ENCODE assay signal across 8 cellular contexts in the genomic region with DNA sequence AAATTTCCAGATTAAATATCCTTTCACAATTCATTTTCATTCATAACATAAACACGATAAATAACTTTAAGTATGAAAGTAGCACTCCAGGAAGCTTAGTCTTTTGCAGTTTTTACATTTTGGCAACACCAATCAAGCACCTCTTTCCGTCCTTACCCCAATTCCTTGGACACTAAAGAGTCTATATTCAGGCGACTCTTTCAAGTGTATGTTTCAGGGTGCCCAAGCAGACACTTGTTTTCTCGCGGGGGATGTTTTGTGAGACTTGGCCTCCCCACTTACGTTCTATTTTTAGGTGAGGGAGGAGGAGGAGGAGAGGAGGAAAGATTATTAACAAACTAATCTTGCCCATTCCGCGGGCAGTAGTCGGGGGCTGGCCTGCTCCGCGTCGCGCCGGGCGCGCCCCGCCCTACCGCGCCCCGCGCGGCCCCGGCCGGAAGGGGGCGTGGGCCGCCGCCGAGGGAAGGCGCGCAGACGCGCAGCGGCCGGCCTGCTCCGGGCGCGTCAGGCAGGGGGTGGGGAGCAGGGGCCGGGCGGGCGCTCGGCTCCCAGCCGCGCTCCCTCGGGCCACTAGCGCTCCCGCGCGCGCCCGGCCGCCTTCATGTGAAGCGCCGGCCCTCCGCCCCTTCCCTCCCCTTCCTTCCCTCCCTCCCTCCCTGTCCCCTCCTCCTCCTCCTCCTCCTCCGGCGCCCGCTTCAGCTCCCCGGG. TPM values are rescaled to one million over a fixed set of nuclear protein-coding genes. Genes with fewer than 3 reads are reported as not detected.
DNase-seq lines count a peak whose midpoint lies in the region; ATAC-seq lines count a peak whose summit lies in the region.

A gene (plus strand): TSS at position 473 of the 708 bp plus-strand sequence. CDS start 337 bp downstream, outside the sequence.

- H3K9me3 ChIP-seq in mesodermal cell (ENCODE audit: control insufficient read depth, low read length): no peaks in the 10 kb centered on the region

- peaks cover 27% of the 10 kb centered on the region for H3K4me1 ChIP-seq in mesodermal cell (ENCODE audit: control insufficient read depth, insufficient read depth, low read length, poor library complexity, severe bottlenecking)

- H3K27ac ChIP-seq in mesodermal cell (ENCODE audit: low read depth, low read length, severe bottlenecking): peak within 1 kb of the TSS; percentile 86

- in situ Hi-C loops in endometrial microvascular endothelial cells (cut with HindIII; ENCODE audit: inconsistent ontology term, low pct_unique_long_range_greater_than_20kb, low sequenced_read_pairs): loop anchor here (25.0 kb wide), 1 partner anchor 129 kb away; no protein-coding TSS in a partner anchor

- DNase-seq in CD1c-positive myeloid dendritic cell (ENCODE audit: extremely low spot score) (peak; percentile 93), NCI-H82 (lab: John Stamatoyannopoulos, UW) (peak; percentile 94)
- peak; percentile 13 to 67 (median 22) for DNase-seq in activated CD8-positive, alpha-beta memory T cell treated with anti-CD3 and anti-CD28 coated beads for 48 hours (ENCODE audit: low read depth in 2 of 3, low spot score in 2 of 3)
- DNase-seq in stimulated activated CD8-positive, alpha-beta memory T cell treated with anti-CD3 and anti-CD28 coated beads, Interleukin-15, amount 100 ng/mL, for 4 hours (ENCODE audit: low read depth in 2 of 2): peak; percentile 13 to 52

- WGBS in mesodermal cell (ENCODE audit: insufficient coverage in 2 of 2), 2 experiments: 4% methylated on average over 40 to 44 of the region's 58 CpGs

- peak; percentile 94 for ATAC-seq in GM19324 (IDR thresholded peaks at IDR 0.05; ENCODE audit: low FRiP score, unreplicated experiment)
- ATAC-seq in HG03457 (IDR thresholded peaks at IDR 0.05; ENCODE audit: unreplicated experiment): peak; percentile 86

- peaks cover 12% of the 10 kb centered on the region for H3K36me3 ChIP-seq in mesodermal cell (ENCODE audit: control insufficient read depth, insufficient read depth, low read length)

- H3K4me3 ChIP-seq in mesodermal cell (ENCODE audit: extremely low read depth, insufficient read depth, low read length, poor library complexity, severe bottlenecking): peak within 1 kb of the TSS; percentile 86

RNA-seq across cellular contexts. Expression of the gene that starts here (rescaled TPM):
- 237 TPM for total RNA-seq in endometrial microvascular endothelial cells (ENCODE audit: inconsistent ontology term)
- 126 TPM for polyA plus RNA-seq in mesodermal cell (2013, experiment 1 of 2)
- polyA plus RNA-seq in mesodermal cell (2013, experiment 2 of 2): 120 TPM

Comparison
In these comparisons a context has a peak if more than half of its experiments do, and no peak if none do; other contexts are left out.
1. Peak in every context shown above with its lines: DNase-seq, ATAC-seq, H3K4me3 ChIP-seq and H3K27ac ChIP-seq.
2. DNase-seq: peak in every context shown above with its lines; median percentile 94 in NCI-H82; 93 in CD1c-positive myeloid dendritic cell; 32 in stimulated activated CD8-positive, alpha-beta memory T cell treated with anti-CD3 and anti-CD28 coated beads, Interleukin-15, amount 100 ng/mL, for 4 hours; 22 in activated CD8-positive, alpha-beta memory T cell treated with anti-CD3 and anti-CD28 coated beads for 48 hours.